Comparison of ENCODE assay signal across 2 cellular contexts in genomic region chr5:112847306-112847705, GRCh38.
TF ChIP-seq lines count a peak whose summit lies in the region.

No MANE protein-coding gene starts in this region.

TF ChIP-seq in HepG2, 621 proteins besides CTCF, POLR2A, EP300 and RAD21:
- TF ChIP-seq MXD4 (CRISPR knock-in tag; IDR thresholded peaks at IDR 0.05) (no peak), CEBPB (IDR thresholded peaks at IDR 0.05; ENCODE audit: borderline replicate concordance, low read depth, low read length) (0 out of 2 replicates have a peak, but pooled peaks have one; percentile 24)

TF ChIP-seq in K562, 482 proteins besides CTCF, POLR2A, EP300 and RAD21:
- TF ChIP-seq PCBP1 (IDR thresholded peaks at IDR 0.05; ENCODE audit: low read depth, low read length, poor library complexity, severe bottlenecking) (no peak), CEBPG (CRISPR knock-in tag; IDR thresholded peaks at IDR 0.05) (no peak), CEBPG (tag; conservative IDR thresholded peaks at IDR 0.05 in 1 of 2, IDR thresholded peaks at IDR 0.05 in 1 of 2) (peak; percentile 29 to 40; a peak in 1 of 4 replicates), CBX1 (IDR thresholded peaks at IDR 0.05; ENCODE audit: low read depth) (no peak), CEBPB (tag; IDR thresholded peaks at IDR 0.05) (peak; percentile 59; the same call in 1 of the 2 replicates), ZNF449 (CRISPR knock-in tag; IDR thresholded peaks at IDR 0.05) (no peak), PML (IDR thresholded peaks at IDR 0.05; ENCODE audit: low read length) (no peak), ELF1 (tag; IDR thresholded peaks at IDR 0.05) (no peak), MAX (CRISPR knock-in tag; IDR thresholded peaks at IDR 0.05) (no peak), MLX (CRISPR knock-in tag; conservative IDR thresholded peaks at IDR 0.05) (no peak), ZNF699 (CRISPR knock-in tag; IDR thresholded peaks at IDR 0.05; ENCODE audit: insufficient replicate concordance) (no peak)
